In genomic region chr3:167361356-167361755, GRCh38 we compare ENCODE assay signal across 15 cellular contexts. TPM values are rescaled to one million over a fixed set of nuclear protein-coding genes. Genes with fewer than 3 reads are reported as not detected.
A peak's percentile ranks its signal among the peaks of the same experiment; 100 is the strongest.
DNase-seq lines count a peak whose midpoint lies in the region; ATAC-seq and TF ChIP-seq lines count a peak whose summit lies in the region.
"Had no signal": no experiment of that assay in that cellular context is flagged by ENCODE, and none has a peak within 500 bp of the region (broad histone marks: within the 10 kb centered on the region; RNA-seq: fewer than 3 reads in every experiment).

No MANE protein-coding gene starts in this region.

- H3K9me3 ChIP-seq in body of pancreas, result no peaks in the 10 kb centered on the region
- H3K9me3 ChIP-seq: BLaER1 had no signal

- no peak for TF ChIP-seq POLR2A in body of pancreas (IDR thresholded peaks at IDR 0.05)

- peak; percentile 8 for DNase-seq in NCI-H1105 treated with DMSO at 0.1 percent for 48 hours (lab: John Stamatoyannopoulos, UW)
- DNase-seq in NCI-H1105 (lab: John Stamatoyannopoulos, UW), result no peak
- DNase-seq in SK-MEL-5 (ENCODE audit: low read depth, low spot score), result peak; percentile 57
- DNase-seq in globus pallidus (ENCODE audit: low spot score), result peak; percentile 38
- DNase-seq in substantia nigra (lab: John Stamatoyannopoulos, UW), result no peak
- DNase-seq in NCI-H345 (lab: John Stamatoyannopoulos, UW), result no peak
- no peak for DNase-seq in Right ventricle myocardium superior
- no peak for DNase-seq in body of pancreas
- DNase-seq: CD8-positive, alpha-beta memory T cell; DMS53; H7 had no signal

- no peak for TF ChIP-seq CTCF in body of pancreas (IDR thresholded peaks at IDR 0.05)

- no peak for ATAC-seq in Right ventricle myocardium superior (ENCODE audit: poor library complexity)
- no peak for ATAC-seq in body of pancreas
- ATAC-seq: GM23338 had no signal

- peak overlapping the region; percentile 21 for H3K27ac ChIP-seq in substantia nigra (ENCODE audit: low read depth, low read length, poor library complexity, severe bottlenecking)
- H3K27ac ChIP-seq in body of pancreas, result no peak overlapping the region
- H3K27ac ChIP-seq: 22Rv1, BLaER1 had no signal

- in situ Hi-C loops in SK-MEL-5 (cut with HindIII; ENCODE audit: low pct_unique_long_range_greater_than_20kb, low sequenced_read_pairs), result no loop called here

- no peak overlapping the region for H3K4me3 ChIP-seq in body of pancreas
- H3K4me3 ChIP-seq: BLaER1, GM23338 had no signal

- H3K36me3 ChIP-seq in body of pancreas (replicated peaks in 1 of 2; ENCODE audit: insufficient read depth in 1 of 2, low read depth in 2 of 2), result no peaks in the 10 kb centered on the region
- H3K36me3 ChIP-seq: BLaER1 had no signal

- intact Hi-C loops in Right ventricle myocardium superior (cut with DNase I) (no loop called here), body of pancreas (cut with DNase I) (no loop called here)

- WGBS in body of pancreas, 2 donors, result 63 to 66% methylated on average over 1 of the region's 1 CpG

- no peaks in the 10 kb centered on the region for H3K27me3 ChIP-seq in body of pancreas
- H3K27me3 ChIP-seq: BLaER1 had no signal

- no peaks in the 10 kb centered on the region for H3K4me1 ChIP-seq in body of pancreas
- H3K4me1 ChIP-seq: BLaER1 had no signal

RNA-seq across cellular contexts. Expression of gene ZBBX, which starts 18.7 kb away (rescaled TPM):
- total RNA-seq in SK-MEL-5 (2014; rRNA removed; shearing (Covaris generic)), result not detected in 2 replicates
- polyA plus RNA-seq in SK-MEL-5 (2015; cell fraction: cytosol; rRNA removed), result not detected in 2 replicates
- polyA plus RNA-seq in SK-MEL-5 (2015; cell fraction: nucleus; rRNA removed), result 0.10 and 0.99 TPM in 2 replicates
- total RNA-seq in Right ventricle myocardium superior, result not detected
- total RNA-seq in body of pancreas, result under 1 TPM in 1 of 2 donors, not detected in 1; 0.26 TPM
- total RNA-seq: A673; CD8-positive, alpha-beta memory T cell had no signal
- polyA plus RNA-seq: CD8-positive, alpha-beta memory T cell had no signal

Comparison
In these comparisons a context has a peak if more than half of its experiments do, and no peak if none do; other contexts are left out.
1. DNase-seq: peak in NCI-H1105 treated with DMSO at 0.1 percent for 48 hours (single experiment), SK-MEL-5 (single experiment) and globus pallidus (single experiment); none in NCI-H1105 (single experiment), substantia nigra (0 of 49), NCI-H345 (single experiment), Right ventricle myocardium superior (single experiment) and body of pancreas (0 of 4).